ENCODE assay signal across 16 cellular contexts in the genomic region with DNA sequence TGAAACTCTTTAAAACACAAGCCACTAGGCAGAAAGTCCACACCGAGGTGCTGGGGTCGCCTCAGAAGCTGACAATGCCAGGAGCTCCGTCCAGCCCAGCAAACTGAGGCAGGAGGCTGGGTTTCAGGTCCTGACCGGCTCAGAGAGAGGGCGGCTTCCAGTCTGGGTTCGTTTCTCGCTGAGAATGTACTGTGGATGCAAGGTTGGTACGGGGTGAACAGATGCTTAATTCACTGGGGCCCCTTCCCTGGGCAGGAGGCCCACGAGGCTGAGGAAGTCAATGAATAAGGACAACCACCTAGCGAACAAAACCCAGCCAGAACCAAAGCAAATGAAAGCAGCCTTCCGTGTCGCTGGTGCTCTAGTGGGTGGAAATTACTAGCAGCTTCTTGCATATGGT.
DNase-seq lines count a peak whose midpoint lies in the region; ATAC-seq, FAIRE-seq and TF ChIP-seq lines count a peak whose summit lies in the region.
"Had no signal": no experiment of that assay in that cellular context is flagged by ENCODE, and none has a peak within 500 bp of the region (broad histone marks: within the 10 kb centered on the region; RNA-seq: fewer than 3 reads in every experiment).

No MANE protein-coding gene starts in this region.

- H3K9me3 ChIP-seq in Loucy (ENCODE audit: insufficient read depth, low read depth, low read length), result no peaks in the 10 kb centered on the region
- H3K9me3 ChIP-seq in small intestine (ENCODE audit: control insufficient read depth, low read depth), result no peaks in the 10 kb centered on the region
- H3K9me3 ChIP-seq: lower lobe of right lung, psoas muscle, SJCRH30, thyroid gland had no signal

- H3K4me3 ChIP-seq in Loucy (ENCODE audit: low read length, poor library complexity, severe bottlenecking), result no peak overlapping the region
- H3K4me3 ChIP-seq in small intestine (ENCODE audit: low read depth in 1 of 2, low read length in 2 of 2), result no peak overlapping the region
- H3K4me3 ChIP-seq: lower lobe of right lung, psoas muscle, SJCRH30, thyroid gland had no signal

- peak overlapping the region; percentile 42 for H3K4me2 ChIP-seq in Loucy (ENCODE audit: low read depth, low read length, poor library complexity, severe bottlenecking)
- H3K4me2 ChIP-seq: KMS-11 had no signal

- H3K4me1 ChIP-seq in Loucy (ENCODE audit: insufficient read depth, low read length, poor library complexity, severe bottlenecking), result peaks cover 15% of the 10 kb centered on the region
- no peaks in the 10 kb centered on the region for H3K4me1 ChIP-seq in small intestine (ENCODE audit: control insufficient read depth in 2 of 2, insufficient read depth in 1 of 2, low read depth in 1 of 2, low read length in 1 of 2)
- H3K4me1 ChIP-seq: lower lobe of right lung, psoas muscle, SJCRH30, thyroid gland had no signal

- DNase-seq in NOMO-1 (lab: John Stamatoyannopoulos, UW; ENCODE audit: unreplicated experiment in 2 of 2) (peak; percentile 9 to 12), NOMO-1 treated with dmso at 0.1 percent for 144 hours (lab: John Stamatoyannopoulos, UW; ENCODE audit: unreplicated experiment) (no peak), germinal center (ENCODE audit: low spot score) (peak; percentile 11), small intestine (peak; percentile 6), Ammon's horn (ENCODE audit: low spot score) (no peak), SW 1271 (lab: John Stamatoyannopoulos, UW) (no peak)
- DNase-seq: activated CD8-positive, alpha-beta memory T cell treated with anti-CD3 and anti-CD28 coated beads, Interleukin-2, amount 50 U/mL, for 48 hours; lower lobe of right lung; NCI-H526; psoas muscle; SJCRH30; thyroid gland had no signal

- no peak for TF ChIP-seq CTCF in Loucy (conservative IDR thresholded peaks at IDR 0.05; ENCODE audit: low read length)

- no peak for FAIRE-seq in small intestine (lab: Jason Lieb, UNC)

- H3K79me2 ChIP-seq in Loucy (ENCODE audit: insufficient read depth, low read length), result no peaks in the 10 kb centered on the region

- 73 to 83% (median 74%) methylated on average over 12 of the region's 12 CpGs for WGBS in small intestine, 3 donors

- H3K9me2 ChIP-seq in Loucy (replicated peaks; ENCODE audit: low read depth, low read length), result no peaks in the 10 kb centered on the region

- H3F3A ChIP-seq in Loucy (ENCODE audit: low read depth), result peaks cover 17% of the 10 kb centered on the region

- no peaks in the 10 kb centered on the region for H3K36me3 ChIP-seq in Loucy (ENCODE audit: insufficient read depth, low read length)
- no peaks in the 10 kb centered on the region for H3K36me3 ChIP-seq in small intestine (ENCODE audit: control insufficient read depth in 2 of 2, insufficient read depth in 2 of 2, low read length in 2 of 2)
- H3K36me3 ChIP-seq: lower lobe of right lung, SJCRH30, thyroid gland had no signal

- no peak overlapping the region for H3K9ac ChIP-seq in Loucy (ENCODE audit: low read depth, low read length, poor library complexity, severe bottlenecking)
- H3K9ac ChIP-seq: KMS-11 had no signal

- H3K27ac ChIP-seq in small intestine (ENCODE audit: low read depth in 1 of 2, low read length in 1 of 2), result no peak overlapping the region
- H3K27ac ChIP-seq: KMS-11, lower lobe of right lung, psoas muscle, SJCRH30, thyroid gland had no signal

- no peak for ATAC-seq in HG03378 (IDR thresholded peaks at IDR 0.05; ENCODE audit: unreplicated experiment)
- ATAC-seq: natural killer cell treated with Interleukin-12 subunit alpha and Interleukin-12 subunit beta and Interleukin-15 and Interleukin-18, amount 100 ng/mL, for 72 hours; psoas muscle had no signal

- H3K27me3 ChIP-seq in Loucy (ENCODE audit: insufficient read depth, low read length, poor library complexity, severe bottlenecking) (no peaks in the 10 kb centered on the region), small intestine (ENCODE audit: control insufficient read depth in 2 of 2, insufficient read depth in 2 of 2, low read length in 2 of 2) (no peaks in the 10 kb centered on the region)
- H3K27me3 ChIP-seq: SJCRH30, thyroid gland had no signal

- H2AFZ ChIP-seq in Loucy (ENCODE audit: low read length), result no peak overlapping the region

- no peaks in the 10 kb centered on the region for H4K20me1 ChIP-seq in Loucy (ENCODE audit: insufficient read depth, low read length, poor library complexity, severe bottlenecking)

Comparison
In these comparisons a context has a peak if more than half of its experiments do, and no peak if none do; other contexts are left out.
1. DNase-seq: peak in NOMO-1 (2 of 2), germinal center (single experiment) and small intestine (single experiment); none in NOMO-1 treated with dmso at 0.1 percent for 144 hours (single experiment), Ammon's horn (single experiment) and SW 1271 (0 of 2).